Comparison of ENCODE assay signal across 10 cellular contexts in genomic region chr10:86954681-86955500, GRCh38. TPM values are rescaled to one million over a fixed set of nuclear protein-coding genes. Genes with fewer than 3 reads are reported as not detected.
DNase-seq lines count a peak whose midpoint lies in the region; ATAC-seq and TF ChIP-seq lines count a peak whose summit lies in the region.
"Had no signal": no experiment of that assay in that cellular context is flagged by ENCODE, and none has a peak within 500 bp of the region (broad histone marks: within the 10 kb centered on the region; RNA-seq: fewer than 3 reads in every experiment).

No MANE protein-coding gene starts in this region.

- H3K4me1 Mint-ChIP-seq in osteocyte (ENCODE audit: unreplicated experiment), result peaks cover 53% of the 10 kb centered on the region

- H3K36me3 ChIP-seq in heart left ventricle (peaks cover 0 to 4% (median 0%) of the 10 kb centered on the region in 9 donors), aorta (ENCODE audit: control insufficient read depth in 1 of 2, insufficient read depth in 2 of 2, low read length in 1 of 2) (no peaks in the 10 kb centered on the region)

- WGBS in heart left ventricle, 4 donors, result 49 to 64% (median 55%) methylated on average over 10 to 13 of the region's 13 CpGs
- WGBS in right cardiac atrium, result 49% methylated on average over 13 of the region's 13 CpGs
- WGBS in aorta, 2 donors, result 28 to 32% methylated on average over 13 of the region's 13 CpGs

- no peak for ATAC-seq in heart left ventricle
- no peak for ATAC-seq in Right ventricle myocardium inferior
- no peak for ATAC-seq in right cardiac atrium
- ATAC-seq in aorta (ENCODE audit: low FRiP score), result no peak
- no peak for ATAC-seq in HG03025 (IDR thresholded peaks at IDR 0.05; ENCODE audit: low FRiP score, unreplicated experiment)

- intact Hi-C loops in heart left ventricle (cut with DNase I), result no loop called here
- intact Hi-C loops in Right ventricle myocardium inferior (cut with DNase I), result loop anchor here (2.0 kb wide), 1 partner anchor 16 kb away; no protein-coding TSS in a partner anchor
- intact Hi-C loops in right cardiac atrium (cut with DNase I), result no loop called here
- intact Hi-C loops in aorta (cut with DNase I), result no loop called here

- H3K4me3 ChIP-seq in heart left ventricle, result peak overlapping the region; percentile 14 to 66 (median 57)
- peak overlapping the region; percentile 6 for H3K4me3 ChIP-seq in right cardiac atrium (ENCODE audit: low read length)
- H3K4me3 ChIP-seq in aorta (ENCODE audit: low read length in 2 of 2), result no peak overlapping the region

- no peaks in the 10 kb centered on the region for H3K36me3 Mint-ChIP-seq in osteocyte (ENCODE audit: unreplicated experiment)

- no peaks in the 10 kb centered on the region for H3K27me3 ChIP-seq in heart left ventricle
- H3K27me3 ChIP-seq in right cardiac atrium (ENCODE audit: control insufficient read depth, insufficient read depth), result no peaks in the 10 kb centered on the region
- no peaks in the 10 kb centered on the region for H3K27me3 ChIP-seq in aorta (ENCODE audit: control insufficient read depth in 1 of 2, insufficient read depth in 2 of 2, low read length in 1 of 2)

- peaks cover 0 to 19% (median 1%) of the 10 kb centered on the region in 12 donors for H3K9me3 ChIP-seq in heart left ventricle
- H3K9me3 ChIP-seq in right cardiac atrium (ENCODE audit: control insufficient read depth, low read length), result no peaks in the 10 kb centered on the region
- H3K9me3 ChIP-seq in aorta (ENCODE audit: control insufficient read depth, low read length), result no peaks in the 10 kb centered on the region

- peaks cover 9% of the 10 kb centered on the region for H3K9me3 Mint-ChIP-seq in osteocyte (ENCODE audit: unreplicated experiment)

- DNase-seq in heart left ventricle (peak in 2 of 5 donors; percentile 24 to 29), Right ventricle myocardium inferior (ENCODE audit: missing footprints) (no peak), right cardiac atrium (peak in 2 of 3 donors; percentile 49 to 53), osteocyte (ENCODE audit: extremely low spot score, unreplicated experiment) (no peak), aorta (peak; percentile 42 to 72), amniotic stem cell (lab: John Stamatoyannopoulos, UW) (no peak), RKO (ENCODE audit: low spot score) (no peak)
- DNase-seq: KBM-7, NCI-H2107 had no signal

- H3K4me1 ChIP-seq in heart left ventricle (peaks cover 2 to 81% (median 45%) of the 10 kb centered on the region in 12 donors), right cardiac atrium (ENCODE audit: control insufficient read depth, insufficient read depth, low read length) (peaks cover 8% of the 10 kb centered on the region), aorta (ENCODE audit: control insufficient read depth in 1 of 2, insufficient read depth in 2 of 2, low read length in 2 of 2) (peaks cover 0 to 5% of the 10 kb centered on the region in 2 donors)

- H3K27ac ChIP-seq in heart left ventricle (peak overlapping the region; percentile 68 to 98 (median 90)), right cardiac atrium (ENCODE audit: low read length) (peak overlapping the region; percentile 81), aorta (ENCODE audit: low read depth in 1 of 2, low read length in 2 of 2) (peak overlapping the region; percentile 71 to 91)

- no peak overlapping the region for H3K4me3 Mint-ChIP-seq in osteocyte (ENCODE audit: unreplicated experiment)

- H3K27ac Mint-ChIP-seq in osteocyte (ENCODE audit: unreplicated experiment), result peak overlapping the region; percentile 81

- H3K27me3 Mint-ChIP-seq in osteocyte (ENCODE audit: unreplicated experiment), result no peaks in the 10 kb centered on the region

- no peak for TF ChIP-seq POLR2A in heart left ventricle (IDR thresholded peaks at IDR 0.05)

- TF ChIP-seq CTCF in heart left ventricle (IDR thresholded peaks at IDR 0.05), result no peak
- no peak for TF ChIP-seq CTCF in osteocyte (IDR thresholded peaks at IDR 0.05)

RNA-seq across cellular contexts. Expression of gene MMRN2, which starts 2.5 kb away (rescaled TPM):
- 10 to 100 TPM; 22.7 to 93.0 (median 34.3) TPM for total RNA-seq in heart left ventricle
- 10 to 100 TPM; 15.8 to 30.9 TPM for polyA plus RNA-seq in heart left ventricle
- total RNA-seq in Right ventricle myocardium inferior, result 35.8 TPM
- total RNA-seq in right cardiac atrium, result 10 to 100 TPM; 32.4 to 65.5 (median 42.5) TPM
- polyA plus RNA-seq in right cardiac atrium, result 19.8 TPM
- total RNA-seq in osteocyte, result 0.57 TPM in 1 of 2 replicates, not detected in the other
- total RNA-seq in aorta, result 10 to 100 TPM; 50.5 to 85.6 TPM
- 1 to 10 TPM in 1 of 2 donors, under 1 TPM in 1; 0.63 to 8.5 TPM for polyA plus RNA-seq in aorta

RNA-seq across cellular contexts. Expression of gene SNCG, which starts 3.5 kb away (rescaled TPM):
- 10 to 100 TPM in 8 of 9 donors, 1 to 10 TPM in 1; 8.2 to 44.7 (median 17.2) TPM for total RNA-seq in heart left ventricle
- 10 to 100 TPM; 18.5 to 36.7 TPM for polyA plus RNA-seq in heart left ventricle
- total RNA-seq in Right ventricle myocardium inferior, result 24.7 TPM
- 10 to 100 TPM; 10.8 to 22.0 (median 15.6) TPM for total RNA-seq in right cardiac atrium
- polyA plus RNA-seq in right cardiac atrium, result 30.2 TPM
- 0.73 TPM in 1 of 2 replicates, not detected in the other for total RNA-seq in osteocyte
- total RNA-seq in aorta, result 100 to 1,000 TPM in 1 of 2 donors, 10 to 100 TPM in 1; 70.0 to 123 TPM
- polyA plus RNA-seq in aorta, result 100 to 1,000 TPM in 1 of 2 donors, 10 to 100 TPM in 1; 74.0 to 209 TPM

RNA-seq across cellular contexts. Expression of gene ADIRF, which starts 13.4 kb away (rescaled TPM):
- total RNA-seq in heart left ventricle (100 to 1,000 TPM in 1 of 9 donors, 10 to 100 TPM in 8; 21.2 to 189 (median 37.9) TPM), Right ventricle myocardium inferior (54.6 TPM), right cardiac atrium (100 to 1,000 TPM in 1 of 4 donors, 10 to 100 TPM in 3; 69.0 to 122 (median 75.7) TPM), osteocyte (not detected in 2 replicates), aorta (100 to 1,000 TPM; 520 to 688 TPM)
- polyA plus RNA-seq in heart left ventricle (100 to 1,000 TPM in 1 of 2 donors, 10 to 100 TPM in 1; 86.1 to 123 TPM), right cardiac atrium (215 TPM), aorta (1,000 to 10,000 TPM in 1 of 2 donors, 100 to 1,000 TPM in 1; 715 to 1,837 TPM)

Comparison
In these comparisons a context has a peak if more than half of its experiments do, and no peak if none do; other contexts are left out.
1. DNase-seq: peak in right cardiac atrium (2 of 3) and aorta (2 of 2); none in Right ventricle myocardium inferior (single experiment), osteocyte (single experiment), amniotic stem cell (single experiment) and RKO (single experiment).
2. H3K4me3 ChIP-seq: peak in heart left ventricle (12 of 12) and right cardiac atrium (single experiment); none in aorta (0 of 2).
3. RNA of gene MMRN2, which starts 2.5 kb away (total RNA-seq): 50.5 to 85.6 TPM in aorta, 32.4 to 65.5 TPM in right cardiac atrium, 35.8 TPM in Right ventricle myocardium inferior (single experiment) and 22.7 to 93.0 TPM in heart left ventricle; 0.57 TPM in osteocyte; every median in the first group is over 10 times any median in the second.
4. RNA of gene ADIRF, which starts 13.4 kb away (total RNA-seq): 520 to 688 TPM in aorta, 69.0 to 122 TPM in right cardiac atrium, 54.6 TPM in Right ventricle myocardium inferior (single experiment) and 21.2 to 189 TPM in heart left ventricle; not detected in osteocyte; every median in the first group is over 10 times any median in the second.
5. Peak in every context shown above with its lines, with median percentiles within 50 percentile points of each other: H3K27ac ChIP-seq.